17 cellular contexts compared by ENCODE assay signal in genomic region chr2:164693834-164694233, GRCh38.
DNase-seq lines count a peak whose midpoint lies in the region; ATAC-seq, FAIRE-seq and TF ChIP-seq lines count a peak whose summit lies in the region.
"Had no signal": no experiment of that assay in that cellular context is flagged by ENCODE, and none has a peak within 500 bp of the region (broad histone marks: within the 10 kb centered on the region; RNA-seq: fewer than 3 reads in every experiment).

No MANE protein-coding gene starts in this region.

- H3K27ac ChIP-seq in HepG2 (ENCODE audit: extremely low read length, insufficient read depth, low read length) = peak overlapping the region; percentile 57
- no peak overlapping the region for H3K27ac ChIP-seq in right lobe of liver
- no peak overlapping the region for H3K27ac ChIP-seq in endodermal cell (ENCODE audit: low read depth, low read length)
- H3K27ac ChIP-seq in hepatocyte = peak overlapping the region; percentile 12
- no peak overlapping the region for H3K27ac ChIP-seq in SJCRH30
- H3K27ac ChIP-seq: GM23248 had no signal

- DNase-seq in HepG2 (ENCODE audit: low spot score) (no peak), right lobe of liver (no peak), endodermal cell (no peak), hepatocyte (ENCODE audit: low spot score) (no peak), type B pancreatic cell (ENCODE audit: extremely low spot score, unreplicated experiment) (no peak), AML-193 (lab: John Stamatoyannopoulos, UW) (no peak), SJCRH30 (no peak)
- DNase-seq: BE2C; CD8-positive, alpha-beta T cell; COR-L47; GF-D8; GM23248 had no signal

- H3K9me3 ChIP-seq in HepG2 (ENCODE audit: low read length) (no peaks in the 10 kb centered on the region), right lobe of liver (no peaks in the 10 kb centered on the region), endodermal cell (ENCODE audit: control insufficient read depth, low read length) (no peaks in the 10 kb centered on the region), hepatocyte (ENCODE audit: low read depth) (no peaks in the 10 kb centered on the region), SJCRH30 (replicated peaks) (no peaks in the 10 kb centered on the region)
- H3K9me3 ChIP-seq: BE2C had no signal

- H3K9me2 ChIP-seq in hepatocyte (replicated peaks; ENCODE audit: insufficient read depth) = no peaks in the 10 kb centered on the region

- H3K4me2 ChIP-seq in HepG2 (ENCODE audit: low read depth, low read length) (peak overlapping the region; percentile 56), hepatocyte (no peak overlapping the region)

- in situ Hi-C loops in HepG2 (cut with HindIII; ENCODE audit: extremely low pct_ligation_motif_present, low pct_unique_long_range_greater_than_20kb) = no loop called here

- H3K27ac Mint-ChIP-seq in endodermal cell = peak overlapping the region; percentile 84
- H3K27ac Mint-ChIP-seq in type B pancreatic cell = peak overlapping the region; percentile 73
- H3K27ac Mint-ChIP-seq: CD14-positive monocyte; CD8-positive, alpha-beta T cell had no signal

- BruUV-seq in HepG2 (replicated peaks; lab: Mats Ljungman, UMichigan) = no TSS peak

- TF ChIP-seq POLR2A in HepG2 (IDR thresholded peaks at IDR 0.05; ENCODE audit: insufficient read depth in 1 of 2, low read depth in 2 of 2, low read length in 2 of 2) = no peak
- no peak for TF ChIP-seq POLR2A in right lobe of liver (IDR thresholded peaks at IDR 0.05)

- POLR2A ChIA-PET in HepG2 (lab: Yijun Ruan, JAX) = interaction anchor here (0.7 to 1.4 kb wide), 6 partner anchors 9 to 185 kb away, joined by 3 to 8 read pairs (median 4); no protein-coding TSS in a partner anchor

- H3K4me3 ChIP-seq in HepG2 (replicated peaks in 1 of 3; ENCODE audit: insufficient read depth in 1 of 3, low read depth in 2 of 3, low read length in 3 of 3) (peak overlapping the region in 2 of 3 experiments; percentile 5 to 14; a peak in 2 of 6 replicates), right lobe of liver (no peak overlapping the region), endodermal cell (ENCODE audit: low read length) (no peak overlapping the region), hepatocyte (no peak overlapping the region), SJCRH30 (no peak overlapping the region)
- H3K4me3 ChIP-seq: GM23248 had no signal

- H3K4me3 Mint-ChIP-seq in endodermal cell (no peak overlapping the region), type B pancreatic cell (peak overlapping the region; percentile 81)
- H3K4me3 Mint-ChIP-seq: CD14-positive monocyte; CD8-positive, alpha-beta T cell had no signal

- intact Hi-C loops in HepG2 (cut with micrococcal nuclease; ENCODE audit: unreplicated experiment) (loop anchor here (1.0 to 5.0 kb wide), 3 partner anchors 17 to 92 kb away; no protein-coding TSS in a partner anchor), right lobe of liver (cut with DNase I) (no loop called here)

- TF ChIP-seq CTCF in HepG2 (CRISPR knock-in tag; IDR thresholded peaks at IDR 0.05) (no peak), right lobe of liver (IDR thresholded peaks at IDR 0.05) (no peak), endodermal cell (conservative IDR thresholded peaks at IDR 0.05) (no peak), hepatocyte (IDR thresholded peaks at IDR 0.05; ENCODE audit: poor library complexity) (no peak), type B pancreatic cell (conservative IDR thresholded peaks at IDR 0.05) (no peak)

- no peaks in the 10 kb centered on the region for H3K27me3 Mint-ChIP-seq in endodermal cell (ENCODE audit: insufficient read depth)
- H3K27me3 Mint-ChIP-seq in type B pancreatic cell = no peaks in the 10 kb centered on the region

- peaks cover 15 to 52% of the 10 kb centered on the region in 2 experiments for H3K36me3 ChIP-seq in HepG2 (replicated peaks in 1 of 2; ENCODE audit: control insufficient read depth in 1 of 2, insufficient read depth in 2 of 2, low read length in 2 of 2)
- H3K36me3 ChIP-seq in right lobe of liver = peaks cover 0 to 60% (median 20%) of the 10 kb centered on the region in 4 donors
- no peaks in the 10 kb centered on the region for H3K36me3 ChIP-seq in endodermal cell (ENCODE audit: control insufficient read depth, insufficient read depth, low read length)
- no peaks in the 10 kb centered on the region for H3K36me3 ChIP-seq in hepatocyte (replicated peaks; ENCODE audit: insufficient read depth, low read depth)
- H3K36me3 ChIP-seq in SJCRH30 = peaks cover 5% of the 10 kb centered on the region
- H3K36me3 ChIP-seq: BE2C had no signal

- H3K9me3 Mint-ChIP-seq in endodermal cell (no peaks in the 10 kb centered on the region), type B pancreatic cell (no peaks in the 10 kb centered on the region)
- H3K9me3 Mint-ChIP-seq: CD14-positive monocyte; CD8-positive, alpha-beta T cell had no signal

- H3K79me2 ChIP-seq in HepG2 (ENCODE audit: insufficient read depth, low read length) (peaks cover 5% of the 10 kb centered on the region), hepatocyte (peaks cover 3% of the 10 kb centered on the region)

- H3K4me1 Mint-ChIP-seq in endodermal cell (peaks cover 21% of the 10 kb centered on the region), type B pancreatic cell (ENCODE audit: unreplicated experiment) (no peaks in the 10 kb centered on the region)
- H3K4me1 Mint-ChIP-seq: CD14-positive monocyte had no signal

- TF ChIP-seq EP300 in HepG2 (IDR thresholded peaks at IDR 0.05; ENCODE audit: low read depth in 2 of 2, low read length in 2 of 2) = no peak
- no peak for TF ChIP-seq EP300 in HepG2 (CRISPR knock-in tag; IDR thresholded peaks at IDR 0.05; ENCODE audit: borderline replicate concordance)

- no peak for ATAC-seq in HepG2
- no peak for ATAC-seq in right lobe of liver
- ATAC-seq in HG02571 (IDR thresholded peaks at IDR 0.05; ENCODE audit: unreplicated experiment) = no peak
- ATAC-seq: CD8-positive, alpha-beta T cell; HCT116 had no signal

- no peak overlapping the region for H2AFZ ChIP-seq in HepG2 (ENCODE audit: low read length)
- no peak overlapping the region for H2AFZ ChIP-seq in hepatocyte
- H2AFZ ChIP-seq: GM23248 had no signal

- peaks cover 81% of the 10 kb centered on the region for H3K4me1 ChIP-seq in HepG2 (ENCODE audit: insufficient read depth, low read length)
- H3K4me1 ChIP-seq in right lobe of liver = peaks cover 0 to 2% (median 0%) of the 10 kb centered on the region in 4 donors
- peaks cover 7% of the 10 kb centered on the region for H3K4me1 ChIP-seq in endodermal cell (ENCODE audit: control insufficient read depth, insufficient read depth, low read length)
- peaks cover 21% of the 10 kb centered on the region for H3K4me1 ChIP-seq in hepatocyte (ENCODE audit: insufficient read depth)
- H3K4me1 ChIP-seq in SJCRH30 = no peaks in the 10 kb centered on the region
- H3K4me1 ChIP-seq: BE2C had no signal

- H3K36me3 Mint-ChIP-seq in endodermal cell (ENCODE audit: low read depth) (peaks cover 5% of the 10 kb centered on the region), type B pancreatic cell (peaks cover 19% of the 10 kb centered on the region)
- H3K36me3 Mint-ChIP-seq: CD14-positive monocyte; CD8-positive, alpha-beta T cell had no signal

- FAIRE-seq in HepG2 (lab: Jason Lieb, UNC) = no peak
- FAIRE-seq: GM18507, H54 had no signal

- TF ChIP-seq RAD21 in HepG2 (CRISPR knock-in tag; IDR thresholded peaks at IDR 0.05) = no peak

- CTCF ChIA-PET in HepG2 (lab: Yijun Ruan, JAX; ENCODE audit: low intra/inter-chr PET ratio, low total read pairs) = interaction anchor here (0.9 to 1.4 kb wide), 2 partner anchors 18 to 23 kb away, joined by 3 to 7 read pairs; no protein-coding TSS in a partner anchor

- H4K20me1 ChIP-seq in HepG2 (ENCODE audit: insufficient read depth, low read length) (no peaks in the 10 kb centered on the region), hepatocyte (ENCODE audit: insufficient read depth, poor library complexity, severe bottlenecking) (no peaks in the 10 kb centered on the region)

- H3K9ac ChIP-seq in HepG2 (ENCODE audit: insufficient read depth, low read depth, low read length) (no peak overlapping the region), endodermal cell (ENCODE audit: extremely low read depth, low read length, poor library complexity, severe bottlenecking) (no peak overlapping the region)
- H3K9ac ChIP-seq: GM23248 had no signal

- H3K27me3 ChIP-seq in HepG2 (ENCODE audit: control insufficient read depth in 1 of 2, insufficient read depth in 2 of 2, low read length in 2 of 2) (no peaks in the 10 kb centered on the region), right lobe of liver (no peaks in the 10 kb centered on the region), endodermal cell (ENCODE audit: control insufficient read depth, insufficient read depth, low read length, poor library complexity, severe bottlenecking) (no peaks in the 10 kb centered on the region), hepatocyte (no peaks in the 10 kb centered on the region), SJCRH30 (no peaks in the 10 kb centered on the region)
- H3K27me3 ChIP-seq: BE2C had no signal

TF ChIP-seq in HepG2, 621 proteins besides CTCF, POLR2A, EP300 and RAD21 (continues in another document):
- no peak for TF ChIP-seq DRAP1 (CRISPR knock-in tag; IDR thresholded peaks at IDR 0.05)
- 0 out of 2 replicates have a peak, but pooled peaks have one; percentile 53 for TF ChIP-seq ZNF414 (CRISPR knock-in tag; IDR thresholded peaks at IDR 0.05)
- TF ChIP-seq ASH2L (IDR thresholded peaks at IDR 0.05; ENCODE audit: insufficient read length, low read depth, low read length) = peak; percentile 22
- peak; percentile 81 for TF ChIP-seq TEF (CRISPR knock-in tag; IDR thresholded peaks at IDR 0.05)
- TF ChIP-seq ATM (IDR thresholded peaks at IDR 0.05; ENCODE audit: borderline replicate concordance) = peak; percentile 51; the same call in 1 of the 2 replicates
- TF ChIP-seq CEBPB (IDR thresholded peaks at IDR 0.05; ENCODE audit: borderline replicate concordance, low read depth, low read length) = no peak
- 0 out of 2 replicates have a peak, but pooled peaks have one; percentile 5 for TF ChIP-seq THAP11 (CRISPR knock-in tag; IDR thresholded peaks at IDR 0.05)

Comparison
In these comparisons a context has a peak if more than half of its experiments do, and no peak if none do; other contexts are left out.
1. H3K27ac ChIP-seq: peak in HepG2 (single experiment) and hepatocyte (single experiment); none in right lobe of liver (0 of 3), endodermal cell (single experiment) and SJCRH30 (single experiment).
2. H3K4me3 ChIP-seq: peak in HepG2 (2 of 3); none in right lobe of liver (0 of 3), endodermal cell (single experiment), hepatocyte (single experiment) and SJCRH30 (single experiment).